Comparison of ENCODE assay signal across 8 cellular contexts in genomic region chr9:134391319-134392231, GRCh38.
DNase-seq lines count a peak whose midpoint lies in the region; ATAC-seq and TF ChIP-seq lines count a peak whose summit lies in the region.

No MANE protein-coding gene starts in this region.

- H3K27ac Mint-ChIP-seq in mesothelial cell of epicardium = no peak overlapping the region

- no peak overlapping the region for H3K9ac ChIP-seq in HUES6 (ENCODE audit: low read length)
- H3K9ac ChIP-seq in GM23248 = no peak overlapping the region

- no peak overlapping the region for H3K4me2 ChIP-seq in GM23248 (ENCODE audit: unreplicated experiment)

- in situ Hi-C loops in GM23248 (cut with MboI) = no loop called here

- WGBS in GM23248 (ENCODE audit: low coverage in 1 of 2, low lambda C conversion rate in 2 of 2, missing lambda C conversion rate in 2 of 2), 2 experiments = 67 to 73% methylated on average over 31 to 34 of the region's 35 CpGs

- no peak overlapping the region for H3K4me3 Mint-ChIP-seq in mesothelial cell of epicardium

- H3K27me3 ChIP-seq in HUES6 (ENCODE audit: control insufficient read depth, insufficient read depth, low read length) = no peaks in the 10 kb centered on the region
- no peaks in the 10 kb centered on the region for H3K27me3 ChIP-seq in GM23248 (replicated peaks; ENCODE audit: insufficient read depth)

- H3K4me1 Mint-ChIP-seq in mesothelial cell of epicardium = peaks cover 22% of the 10 kb centered on the region

- no peak for TF ChIP-seq CTCF in mesothelial cell of epicardium (IDR thresholded peaks at IDR 0.05; ENCODE audit: unreplicated experiment)

- H3K36me3 Mint-ChIP-seq in mesothelial cell of epicardium = no peaks in the 10 kb centered on the region

- no peaks in the 10 kb centered on the region for H3K9me3 ChIP-seq in HUES6 (ENCODE audit: control insufficient read depth, insufficient read depth, low read depth, low read length)
- no peaks in the 10 kb centered on the region for H3K9me3 ChIP-seq in GM23248 (ENCODE audit: low read depth)

- peak; percentile 35 for ATAC-seq in GM19468 (IDR thresholded peaks at IDR 0.05; ENCODE audit: extremely low read depth, unreplicated experiment)

- no peaks in the 10 kb centered on the region for H3K36me3 ChIP-seq in HUES6 (ENCODE audit: control insufficient read depth, insufficient read depth, low read length)
- H3K36me3 ChIP-seq in GM23248 (ENCODE audit: low read depth) = no peaks in the 10 kb centered on the region

- no peaks in the 10 kb centered on the region for H3K9me2 ChIP-seq in GM23248 (ENCODE audit: insufficient read depth)

- peaks cover 10% of the 10 kb centered on the region; the same call in 1 of the 2 replicates for H4K20me1 ChIP-seq in GM23248 (ENCODE audit: insufficient read depth)

- no peaks in the 10 kb centered on the region for H3K4me1 ChIP-seq in HUES6 (ENCODE audit: control insufficient read depth, insufficient read depth, low read length)
- H3K4me1 ChIP-seq in GM23248 (ENCODE audit: insufficient read depth) = peaks cover 4% of the 10 kb centered on the region; the same call in 1 of the 2 replicates

- H3K9me3 Mint-ChIP-seq in mesothelial cell of epicardium = no peaks in the 10 kb centered on the region

- DNase-seq in activated gamma-delta T cell treated with Interleukin-2 at 50 U/mL for 16 hours (peak; percentile 71), SHP77 (lab: John Stamatoyannopoulos, UW) (no peak), NCI-H524 treated with DMSO at 0.1 percent for 48 hours (lab: John Stamatoyannopoulos, UW) (no peak), mesothelial cell of epicardium (ENCODE audit: low spot score in 2 of 2, unreplicated experiment in 2 of 2) (no peak), GM23248 (no peak)
- DNase-seq in stimulated activated CD4-positive, alpha-beta T cell treated with anti-CD3 and anti-CD28 coated beads, Interleukin-4, amount 100 ng/mL, for 4 hours = peak; percentile 69 to 70

- H3K27ac ChIP-seq in HUES6 (ENCODE audit: low read depth, low read length) (0 out of 2 replicates have a peak overlapping the region, but pooled peaks have one; percentile 10), GM23248 (no peak overlapping the region)

- H3F3A ChIP-seq in GM23248 (ENCODE audit: insufficient read depth) = no peaks in the 10 kb centered on the region

- H2AFZ ChIP-seq in GM23248 = no peak overlapping the region

- H3K27me3 Mint-ChIP-seq in mesothelial cell of epicardium (ENCODE audit: low read depth) = no peaks in the 10 kb centered on the region

- peaks cover 98% of the 10 kb centered on the region for H3K79me2 ChIP-seq in GM23248 (ENCODE audit: insufficient read depth)

- H3K4me3 ChIP-seq in HUES6 (ENCODE audit: low read depth, low read length) (no peak overlapping the region), GM23248 (no peak overlapping the region)

Comparison
In these comparisons a context has a peak if more than half of its experiments do, and no peak if none do; other contexts are left out.
1. DNase-seq: peak in activated gamma-delta T cell treated with Interleukin-2 at 50 U/mL for 16 hours (single experiment) and stimulated activated CD4-positive, alpha-beta T cell treated with anti-CD3 and anti-CD28 coated beads, Interleukin-4, amount 100 ng/mL, for 4 hours (2 of 2); none in SHP77 (0 of 2), NCI-H524 treated with DMSO at 0.1 percent for 48 hours (single experiment), mesothelial cell of epicardium (0 of 2) and GM23248 (single experiment).